In genomic region chr5:154197801-154198461, GRCh38 we compare ENCODE assay signal across 8 cellular contexts. TPM values are rescaled to one million over a fixed set of nuclear protein-coding genes. Genes with fewer than 3 reads are reported as not detected.
DNase-seq lines count a peak whose midpoint lies in the region; ATAC-seq and TF ChIP-seq lines count a peak whose summit lies in the region.

No MANE protein-coding gene starts in this region.

- peaks cover 23% of the 10 kb centered on the region for H3K36me3 ChIP-seq in brain microvascular endothelial cell (replicated peaks)

- H3K27me3 ChIP-seq in brain microvascular endothelial cell (replicated peaks), result no peaks in the 10 kb centered on the region

- ATAC-seq in HG03064 (IDR thresholded peaks at IDR 0.05; ENCODE audit: low read depth, unreplicated experiment) (peak; percentile 46), GM18873 (IDR thresholded peaks at IDR 0.05; ENCODE audit: low FRiP score, unreplicated experiment) (no peak), omental fat pad (ENCODE audit: low FRiP score) (no peak)

- H3K27ac ChIP-seq in brain microvascular endothelial cell, result peak overlapping the region; percentile 63

- TF ChIP-seq CTCF in brain microvascular endothelial cell (IDR thresholded peaks at IDR 0.05; ENCODE audit: low read depth, low read length, missing control alignments) (no peak), omental fat pad (IDR thresholded peaks at IDR 0.05) (no peak)

- peak; percentile 82 for DNase-seq in A172 (ENCODE audit: low spot score)
- peak; percentile 43 for DNase-seq in T-helper 22 cell (ENCODE audit: low read depth)
- peak; percentile 19 for DNase-seq in brain microvascular endothelial cell
- peak; percentile 68 to 69 for DNase-seq in stimulated activated CD4-positive, alpha-beta T cell treated with anti-CD3 and anti-CD28 coated beads, Interleukin-15, amount 100 ng/mL, for 48 hours (ENCODE audit: low read depth in 2 of 2)
- DNase-seq in omental fat pad (ENCODE audit: low spot score), result no peak
- no peak for DNase-seq in HuH-7.5 (ENCODE audit: low spot score)

- H3K4me3 ChIP-seq in brain microvascular endothelial cell (ENCODE audit: low read depth, low read length), result no peak overlapping the region

- in situ Hi-C loops in brain microvascular endothelial cell (cut with HindIII; ENCODE audit: low pct_ligation_motif_present, low sequenced_read_pairs), result no loop called here

RNA-seq across cellular contexts. Expression of gene GALNT10, which starts 7.4 kb away (rescaled TPM):
- 30.4 and 32.3 TPM in 2 replicates for total RNA-seq in A172 (2014; rRNA removed; shearing (Covaris generic))
- total RNA-seq in omental fat pad, result 10 to 100 TPM; 21.3 to 49.7 (median 27.2) TPM

Comparison
In these comparisons a context has a peak if more than half of its experiments do, and no peak if none do; other contexts are left out.
1. DNase-seq: peak in A172 (single experiment), T-helper 22 cell (single experiment), brain microvascular endothelial cell (single experiment) and stimulated activated CD4-positive, alpha-beta T cell treated with anti-CD3 and anti-CD28 coated beads, Interleukin-15, amount 100 ng/mL, for 48 hours (2 of 2); none in omental fat pad (single experiment) and HuH-7.5 (single experiment).